In genomic region chr6:63372951-63373533, GRCh38 we compare ENCODE assay signal across 2 cellular contexts.
A peak's percentile ranks its signal among the peaks of the same experiment; 100 is the strongest.
TF ChIP-seq lines count a peak whose summit lies in the region.

No MANE protein-coding gene starts in this region.

TF ChIP-seq in IMR-90, 13 proteins besides CTCF, POLR2A, EP300 and RAD21:
- no peak for TF ChIP-seq ELK1 (IDR thresholded peaks at IDR 0.05; ENCODE audit: borderline replicate concordance, low read depth, low read length)

TF ChIP-seq in K562, 482 proteins besides CTCF, POLR2A, EP300 and RAD21 (continued from another document):
- TF ChIP-seq ZBTB34 (CRISPR knock-in tag; IDR thresholded peaks at IDR 0.05): no peak
- no peak for TF ChIP-seq REST (CRISPR knock-in tag; IDR thresholded peaks at IDR 0.05; ENCODE audit: low read depth)
- TF ChIP-seq BDP1 (IDR thresholded peaks at IDR 0.05; ENCODE audit: insufficient read depth, insufficient read length): no peak
- no peak for TF ChIP-seq ZNF512 (tag; IDR thresholded peaks at IDR 0.05)
- TF ChIP-seq IFI16 (CRISPR knock-in tag; IDR thresholded peaks at IDR 0.05): no peak
- 0 out of 2 replicates have a peak, but pooled peaks have one; percentile 2 for TF ChIP-seq JUND (IDR thresholded peaks at IDR 0.05; ENCODE audit: borderline replicate concordance, low read depth, low read length)
- TF ChIP-seq JUND (tag; IDR thresholded peaks at IDR 0.05; ENCODE audit: borderline replicate concordance, low read depth, low read length): peak; percentile 74; the same call in 1 of the 3 replicates
- no peak for TF ChIP-seq HEY1 (CRISPR knock-in tag; IDR thresholded peaks at IDR 0.05; ENCODE audit: borderline replicate concordance)
- peak; percentile 84 for TF ChIP-seq ATF3 (IDR thresholded peaks at IDR 0.05)
- TF ChIP-seq ATF3 (CRISPR knock-in tag; conservative IDR thresholded peaks at IDR 0.05): no peak
- no peak for TF ChIP-seq ZBTB2 (IDR thresholded peaks at IDR 0.05)
- TF ChIP-seq ZNF263 (CRISPR knock-in tag; IDR thresholded peaks at IDR 0.05; ENCODE audit: borderline replicate concordance): no peak
- no peak for TF ChIP-seq NFE2 (IDR thresholded peaks at IDR 0.05; ENCODE audit: low read depth)
- TF ChIP-seq ZNF75A (CRISPR knock-in tag; IDR thresholded peaks at IDR 0.05): no peak
- peak; percentile 72 for TF ChIP-seq ATF7 (IDR thresholded peaks at IDR 0.05)
